8 cellular contexts compared by ENCODE assay signal in the genomic region with DNA sequence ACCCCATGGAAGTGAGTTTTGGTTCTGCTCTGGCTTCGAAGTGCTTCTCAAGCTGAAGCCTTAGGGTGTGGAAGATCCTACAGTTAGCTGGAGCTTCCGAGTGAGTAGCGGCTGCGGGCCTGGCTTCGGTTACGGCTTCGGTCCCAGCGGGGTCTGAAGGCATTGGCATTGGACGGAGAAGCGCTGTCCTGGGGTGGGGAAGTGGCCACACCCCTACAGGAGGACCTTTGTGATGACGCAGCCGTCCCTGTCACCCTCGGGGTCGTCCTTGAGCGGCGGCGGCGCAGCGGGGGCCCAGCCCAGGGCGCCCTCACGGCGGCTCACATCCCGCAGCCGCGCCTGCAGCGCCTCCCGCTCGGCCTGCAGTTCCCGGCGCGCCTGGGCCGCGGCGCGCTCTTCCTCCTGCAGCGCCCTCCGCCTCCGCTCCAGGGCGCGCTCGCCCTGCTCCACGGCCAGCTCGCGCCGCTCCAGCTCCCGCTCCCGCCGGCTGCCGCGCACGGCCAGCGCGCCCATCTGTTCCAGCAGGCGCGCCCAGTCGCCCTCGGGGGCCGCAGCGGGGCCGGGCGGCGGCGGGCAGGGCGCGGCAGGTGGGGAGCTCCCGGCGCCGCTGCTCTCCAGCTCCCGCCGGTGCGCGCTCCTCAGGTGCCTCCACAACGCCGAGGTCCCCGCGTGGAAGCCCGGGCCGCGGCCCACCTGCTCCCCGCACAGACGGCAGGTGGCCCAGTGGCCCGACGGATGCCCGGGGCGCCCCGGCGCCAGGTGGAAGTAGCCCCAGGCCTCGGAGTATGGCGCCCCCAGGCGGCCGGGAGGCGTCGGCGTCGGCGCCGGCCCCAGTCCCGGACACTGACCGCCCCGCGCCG. TPM values are rescaled to one million over a fixed set of nuclear protein-coding genes. Genes with fewer than 3 reads are reported as not detected.
A peak's percentile ranks its signal among the peaks of the same experiment; 100 is the strongest.
DNase-seq lines count a peak whose midpoint lies in the region; ATAC-seq and TF ChIP-seq lines count a peak whose summit lies in the region.

No MANE protein-coding gene starts in this region.

- no peaks in the 10 kb centered on the region for H3K9me2 ChIP-seq in DOHH2 (replicated peaks; ENCODE audit: control insufficient read depth, low read length)

- H3K4me3 Mint-ChIP-seq in activated CD8-positive, alpha-beta T cell treated with anti-CD3 and anti-CD28 coated beads for 36 hours = peak overlapping the region; percentile 53
- peak overlapping the region; percentile 60 to 70 for H3K4me3 Mint-ChIP-seq in effector memory CD8-positive, alpha-beta T cell

- CTCF ChIA-PET in activated CD8-positive, alpha-beta T cell treated with anti-CD3 and anti-CD28 coated beads for 36 hours (lab: Charles Lee) = interaction anchor here (0.7 to 2.9 kb wide), 29 partner anchors 10 to 438 kb away, joined by 3 to 69 read pairs (median 4); a partner anchor contains a TSS

- peaks cover 5% of the 10 kb centered on the region for H3K4me1 Mint-ChIP-seq in activated CD8-positive, alpha-beta T cell treated with anti-CD3 and anti-CD28 coated beads for 36 hours (ENCODE audit: low read depth)
- H3K4me1 Mint-ChIP-seq in effector memory CD8-positive, alpha-beta T cell (ENCODE audit: low read depth in 2 of 2) = peaks cover 8 to 10% of the 10 kb centered on the region in 2 donors

- H3K36me3 Mint-ChIP-seq in activated CD8-positive, alpha-beta T cell treated with anti-CD3 and anti-CD28 coated beads for 36 hours (ENCODE audit: low read depth) = peaks cover 13% of the 10 kb centered on the region
- no peaks in the 10 kb centered on the region for H3K36me3 Mint-ChIP-seq in effector memory CD8-positive, alpha-beta T cell (ENCODE audit: insufficient read depth)

- peak overlapping the region; percentile 86 for H3K23ac ChIP-seq in mesendoderm (ENCODE audit: low read length)

- H4K8ac ChIP-seq in mesendoderm (ENCODE audit: low read depth, low read length) = no peak overlapping the region

- DNase-seq in NB4 (ENCODE audit: low read depth) = peak; percentile 81
- DNase-seq in activated CD8-positive, alpha-beta T cell treated with anti-CD3 and anti-CD28 coated beads for 36 hours = peak; percentile 70
- peak; percentile 21 to 34 (median 29) for DNase-seq in effector memory CD8-positive, alpha-beta T cell
- DNase-seq in mesendoderm = peak; percentile 77
- DNase-seq in stimulated activated CD8-positive, alpha-beta memory T cell treated with anti-CD3 and anti-CD28 coated beads, Interleukin-15, amount 100 ng/mL, for 48 hours (ENCODE audit: low read depth in 2 of 2) = peak; percentile 39 to 50
- no peak for DNase-seq in ACHN

- H3K36me3 ChIP-seq in DOHH2 (ENCODE audit: control insufficient read depth, low read length) = peaks cover 19% of the 10 kb centered on the region
- H3K36me3 ChIP-seq in mesendoderm (ENCODE audit: control insufficient read depth, insufficient read depth, low read length) = no peaks in the 10 kb centered on the region

- peak; percentile 82 for TF ChIP-seq CTCF in DOHH2 (IDR thresholded peaks at IDR 0.05; ENCODE audit: low read depth, low read length, poor library complexity, severe bottlenecking)
- peak; percentile 26 for TF ChIP-seq CTCF in NB4 (IDR thresholded peaks at IDR 0.05; ENCODE audit: low read depth, low read length)
- TF ChIP-seq CTCF in activated CD8-positive, alpha-beta T cell treated with anti-CD3 and anti-CD28 coated beads for 36 hours (IDR thresholded peaks at IDR 0.05) = peak; percentile 90

- H3K27ac Mint-ChIP-seq in activated CD8-positive, alpha-beta T cell treated with anti-CD3 and anti-CD28 coated beads for 36 hours = no peak overlapping the region
- H3K27ac Mint-ChIP-seq in effector memory CD8-positive, alpha-beta T cell = no peak overlapping the region

- H3K4ac ChIP-seq in mesendoderm (ENCODE audit: low read depth, low read length) = no peak overlapping the region

- intact Hi-C loops in activated CD8-positive, alpha-beta T cell treated with anti-CD3 and anti-CD28 coated beads for 36 hours (cut with micrococcal nuclease) = no loop called here

- peaks cover 5% of the 10 kb centered on the region for H3K4me1 ChIP-seq in DOHH2 (ENCODE audit: control insufficient read depth, low read length)
- no peaks in the 10 kb centered on the region for H3K4me1 ChIP-seq in mesendoderm (ENCODE audit: control insufficient read depth, low read depth, low read length)

- no peaks in the 10 kb centered on the region for H3K9me3 Mint-ChIP-seq in activated CD8-positive, alpha-beta T cell treated with anti-CD3 and anti-CD28 coated beads for 36 hours
- no peaks in the 10 kb centered on the region for H3K9me3 Mint-ChIP-seq in effector memory CD8-positive, alpha-beta T cell

- peak overlapping the region; percentile 67 for H3K4me3 ChIP-seq in DOHH2 (ENCODE audit: low read length)
- no peak overlapping the region for H3K4me3 ChIP-seq in NB4 (ENCODE audit: low read depth, low read length)
- H3K4me3 ChIP-seq in mesendoderm (ENCODE audit: low read length) = peak overlapping the region; percentile 31

- no peaks in the 10 kb centered on the region for H4K20me1 ChIP-seq in DOHH2 (ENCODE audit: control insufficient read depth, insufficient read depth, low read depth, low read length)

- peak overlapping the region; percentile 85 for H3K56ac ChIP-seq in mesendoderm (ENCODE audit: low read length)

- POLR2A ChIA-PET in activated CD8-positive, alpha-beta T cell treated with anti-CD3 and anti-CD28 coated beads for 36 hours (lab: Charles Lee) = interaction anchor here (1.2 to 2.3 kb wide), 4 partner anchors 10 to 415 kb away, joined by 3 to 15 read pairs (median 4); a partner anchor contains a TSS

- H3K4me2 ChIP-seq in DOHH2 (ENCODE audit: low read length) = peak overlapping the region; percentile 70
- H3K4me2 ChIP-seq in mesendoderm (ENCODE audit: low read length) = peak overlapping the region; percentile 72

- no peak overlapping the region for H2BK120ac ChIP-seq in mesendoderm (ENCODE audit: low read depth, low read length)

- H3K27me3 Mint-ChIP-seq in activated CD8-positive, alpha-beta T cell treated with anti-CD3 and anti-CD28 coated beads for 36 hours = no peaks in the 10 kb centered on the region
- H3K27me3 Mint-ChIP-seq in effector memory CD8-positive, alpha-beta T cell = no peaks in the 10 kb centered on the region

- TF ChIP-seq POLR2A in NB4 (IDR thresholded peaks at IDR 0.05; ENCODE audit: extremely low read depth, insufficient read length) = no peak

- in situ Hi-C loops in ACHN (cut with HindIII; ENCODE audit: low pct_ligation_motif_present, low pct_unique_long_range_greater_than_20kb, low sequenced_read_pairs) = no loop called here

- H3F3A ChIP-seq in DOHH2 (ENCODE audit: control insufficient read depth, insufficient read depth) = peaks cover 9% of the 10 kb centered on the region; the same call in 1 of the 2 replicates

- H3K9ac ChIP-seq in mesendoderm (ENCODE audit: low read length) = peak overlapping the region; percentile 65

- WGBS in mesendoderm (ENCODE audit: extremely low coverage, insufficient coverage, low lambda C conversion rate) = no CpG with 5 or more reads among the region's 102 CpGs

- no peak overlapping the region for H2AK5ac ChIP-seq in mesendoderm (ENCODE audit: low read length)

- H2BK15ac ChIP-seq in mesendoderm (replicated peaks; ENCODE audit: low read depth) = no peak overlapping the region

- no peaks in the 10 kb centered on the region for H3K79me2 ChIP-seq in DOHH2 (ENCODE audit: control insufficient read depth, low read length)
- no peaks in the 10 kb centered on the region for H3K79me2 ChIP-seq in mesendoderm (ENCODE audit: control insufficient read depth, insufficient read depth, low read length)

- H3K79me1 ChIP-seq in mesendoderm (ENCODE audit: low read length) = no peaks in the 10 kb centered on the region

- peak; percentile 79 for ATAC-seq in GM21717 (IDR thresholded peaks at IDR 0.05; ENCODE audit: unreplicated experiment)
- peak; percentile 87 for ATAC-seq in activated CD8-positive, alpha-beta T cell treated with anti-CD3 and anti-CD28 coated beads for 36 hours
- ATAC-seq in effector memory CD8-positive, alpha-beta T cell (replicated peaks) = peak; percentile 82

- no peak overlapping the region for H3K18ac ChIP-seq in mesendoderm (ENCODE audit: low read length)

- no peak overlapping the region for H3K27ac ChIP-seq in DOHH2 (ENCODE audit: low read depth, low read length)
- H3K27ac ChIP-seq in mesendoderm (ENCODE audit: low read depth, low read length) = no peak overlapping the region

- no peak overlapping the region for H2BK5ac ChIP-seq in mesendoderm (ENCODE audit: low read length)

- H3K27me3 ChIP-seq in DOHH2 (ENCODE audit: control insufficient read depth, low read length) = no peaks in the 10 kb centered on the region
- H3K27me3 ChIP-seq in mesendoderm (ENCODE audit: insufficient read depth, low read length, poor library complexity) = no peaks in the 10 kb centered on the region

- H3K9me3 ChIP-seq in DOHH2 (ENCODE audit: control insufficient read depth, insufficient read depth, low read length) = no peaks in the 10 kb centered on the region

- H4K5ac ChIP-seq in mesendoderm (ENCODE audit: low read length) = no peak overlapping the region

RNA-seq across cellular contexts. Expression of a gene that starts 9.9 kb away (rescaled TPM):
- 1 to 10 TPM; 5.2 to 6.8 TPM for total RNA-seq in activated CD8-positive, alpha-beta T cell treated with anti-CD3 and anti-CD28 coated beads for 36 hours
- polyA plus RNA-seq in mesendoderm (2013, experiment 1 of 2) = 9.9 TPM
- 9.9 TPM for polyA plus RNA-seq in mesendoderm (2013, experiment 2 of 2)

RNA-seq across cellular contexts. Expression of a gene that starts 47.0 kb away (rescaled TPM):
- total RNA-seq in activated CD8-positive, alpha-beta T cell treated with anti-CD3 and anti-CD28 coated beads for 36 hours = 10 to 100 TPM; 27.7 to 33.5 TPM
- 14.8 TPM for polyA plus RNA-seq in mesendoderm (2013, experiment 1 of 2)
- 14.9 TPM for polyA plus RNA-seq in mesendoderm (2013, experiment 2 of 2)

Comparison
In these comparisons a context has a peak if more than half of its experiments do, and no peak if none do; other contexts are left out.
1. CTCF ChIP-seq: peak in every context shown above with its lines; median percentile 90 in activated CD8-positive, alpha-beta T cell treated with anti-CD3 and anti-CD28 coated beads for 36 hours; 82 in DOHH2; 26 in NB4.